15 cellular contexts compared by ENCODE assay signal in genomic region chr16:71552698-71553503, GRCh38. TPM values are rescaled to one million over a fixed set of nuclear protein-coding genes. Genes with fewer than 3 reads are reported as not detected.
DNase-seq lines count a peak whose midpoint lies in the region; ATAC-seq and TF ChIP-seq lines count a peak whose summit lies in the region.
"Had no signal": no experiment of that assay in that cellular context is flagged by ENCODE, and none has a peak within 500 bp of the region (broad histone marks: within the 10 kb centered on the region; RNA-seq: fewer than 3 reads in every experiment).

No MANE protein-coding gene starts in this region.

- H3K9me2 ChIP-seq in OCI-LY7 (ENCODE audit: insufficient read depth, low read length): no peaks in the 10 kb centered on the region

- no peak overlapping the region for H3K4me2 ChIP-seq in OCI-LY7 (ENCODE audit: low read length)

- no peaks in the 10 kb centered on the region for H3K79me2 ChIP-seq in OCI-LY7 (ENCODE audit: insufficient read depth, low read depth, low read length)

- in situ Hi-C loops in GM13977 (cut with MboI; ENCODE audit: low pct_unique_long_range_greater_than_20kb, low sequenced_read_pairs, unreplicated experiment) (no loop called here), GM13976 (cut with MboI; ENCODE audit: low sequenced_read_pairs, unreplicated experiment) (no loop called here)

- TF ChIP-seq CTCF in A673 (conservative IDR thresholded peaks at IDR 0.05; ENCODE audit: low read depth, low read length) (peak; percentile 25; the same call in 1 of the 2 replicates), GM13977 (IDR thresholded peaks at IDR 0.05; ENCODE audit: extremely low read depth, insufficient read depth, missing control alignments) (peak; percentile 17), OCI-LY7 (conservative IDR thresholded peaks at IDR 0.05; ENCODE audit: low read length) (peak; percentile 58), foreskin keratinocyte (conservative IDR thresholded peaks at IDR 0.05) (peak; percentile 12), GM13976 (IDR thresholded peaks at IDR 0.05; ENCODE audit: borderline replicate concordance, control extremely low read depth, extremely low read depth, insufficient read depth, missing control alignments) (no peak)

- BruUV-seq in A673 (replicated peaks; lab: Mats Ljungman, UMichigan) (no TSS peak), OCI-LY7 (replicated peaks; lab: Mats Ljungman, UMichigan) (no TSS peak)

- H3K4me3 ChIP-seq in A673 (ENCODE audit: low read depth, low read length, poor library complexity, severe bottlenecking) (no peak overlapping the region), OCI-LY7 (ENCODE audit: low read depth, low read length, poor library complexity, severe bottlenecking) (no peak overlapping the region)
- H3K4me3 ChIP-seq: tibial nerve had no signal

- intact Hi-C loops in A673 (cut with micrococcal nuclease; ENCODE audit: unreplicated experiment) (no loop called here), OCI-LY7 (cut with micrococcal nuclease; ENCODE audit: unreplicated experiment) (no loop called here)

- ATAC-seq in foreskin keratinocyte (no peak), GM21737 (IDR thresholded peaks at IDR 0.05; ENCODE audit: unreplicated experiment) (no peak)

- H3K27ac ChIP-seq in A673 (ENCODE audit: low read depth, low read length, poor library complexity, severe bottlenecking): no peak overlapping the region
- no peak overlapping the region for H3K27ac ChIP-seq in OCI-LY7 (ENCODE audit: low read depth, low read length, poor library complexity, severe bottlenecking)
- H3K27ac ChIP-seq in foreskin keratinocyte: no peak overlapping the region
- H3K27ac ChIP-seq: tibial nerve had no signal

- DNase-seq in A673 (ENCODE audit: low spot score) (no peak), GM13977 (ENCODE audit: low spot score) (no peak), OCI-LY7 (ENCODE audit: low spot score) (peak; percentile 17), foreskin keratinocyte (no peak), GM13976 (ENCODE audit: low spot score) (no peak)
- no peak for DNase-seq in activated CD8-positive, alpha-beta memory T cell treated with anti-CD3 and anti-CD28 coated beads, Interleukin-2, amount 50 U/mL, for 48 hours
- no peak for DNase-seq in stimulated activated CD4-positive, alpha-beta T cell treated with anti-CD3 and anti-CD28 coated beads, Interleukin-1b, Interleukin-23, amount 100 ng/mL, for 48 hours
- DNase-seq: activated CD4-positive, alpha-beta T cell treated with anti-CD3 and anti-CD28 coated beads for 1 hour; kidney glomerular epithelial cell; naive B cell; NCI-H2081; stimulated activated CD4-positive, alpha-beta T cell treated with anti-CD3 and anti-CD28 coated beads, Interleukin-2, amount 100 ng/mL, for 24 hours had no signal

- POLR2A ChIA-PET in A673 (lab: Charles Lee; ENCODE audit: low non-redundant PET): no interaction called here
- POLR2A ChIA-PET in OCI-LY7 (lab: Charles Lee): interaction anchor here (1.2 kb wide), 1 partner anchor 14 kb away, joined by 3 read pairs; no protein-coding TSS in a partner anchor

- no peaks in the 10 kb centered on the region for H4K20me1 ChIP-seq in OCI-LY7 (ENCODE audit: insufficient read depth, low read length)

- H3K4me1 ChIP-seq in A673 (ENCODE audit: insufficient read depth, low read length, poor library complexity, severe bottlenecking): no peaks in the 10 kb centered on the region
- H3K4me1 ChIP-seq in OCI-LY7 (ENCODE audit: insufficient read depth, low read length, poor library complexity, severe bottlenecking): no peaks in the 10 kb centered on the region
- H3K4me1 ChIP-seq in foreskin keratinocyte: no peaks in the 10 kb centered on the region
- H3K4me1 ChIP-seq: tibial nerve had no signal

- H2AFZ ChIP-seq in OCI-LY7 (ENCODE audit: low read length): no peak overlapping the region

- peaks cover 37% of the 10 kb centered on the region for H3K27me3 ChIP-seq in A673 (replicated peaks; ENCODE audit: insufficient read depth, low read depth, low read length, poor library complexity)
- peaks cover 2% of the 10 kb centered on the region for H3K27me3 ChIP-seq in foreskin keratinocyte
- H3K27me3 ChIP-seq: tibial nerve had no signal

- H3K9me3 ChIP-seq in A673 (ENCODE audit: low read depth, low read length, poor library complexity, severe bottlenecking): no peaks in the 10 kb centered on the region
- no peaks in the 10 kb centered on the region for H3K9me3 ChIP-seq in OCI-LY7 (ENCODE audit: low read length)
- H3K9me3 ChIP-seq: tibial nerve had no signal

- CTCF ChIA-PET in A673 (lab: Charles Lee) (interaction anchor here (0.7 kb wide), 1 partner anchor 152 kb away, joined by 3 read pairs; no protein-coding TSS in a partner anchor), OCI-LY7 (lab: Charles Lee; ENCODE audit: unreplicated experiment) (no interaction called here)

- H3K36me3 ChIP-seq in A673 (ENCODE audit: insufficient read depth, low read length, poor library complexity, severe bottlenecking) (no peaks in the 10 kb centered on the region), OCI-LY7 (ENCODE audit: insufficient read depth, low read length) (no peaks in the 10 kb centered on the region)
- H3K36me3 ChIP-seq: tibial nerve had no signal

RNA-seq across cellular contexts. Expression of gene TAT, which starts 24.0 kb away (rescaled TPM):
- total RNA-seq in A673 (2021) (not detected in 2 replicates), OCI-LY7 (2022) (not detected in 2 replicates), foreskin keratinocyte (not detected in 2 replicates)
- total RNA-seq in OCI-LY7 (2014; rRNA removed; shearing (Covaris generic)): not detected in 2 replicates
- not detected in 2 replicates for polyA plus RNA-seq in foreskin keratinocyte
- total RNA-seq: Daoy had no signal

RNA-seq across cellular contexts. Expression of gene CHST4, which starts 26.7 kb away (rescaled TPM):
- total RNA-seq in A673 (2021) (not detected in 2 replicates), OCI-LY7 (2022) (0.28 and 0.29 TPM in 2 replicates), foreskin keratinocyte (0.11 TPM in 1 of 2 replicates, not detected in the other)
- 4.5 and 6.6 TPM in 2 replicates for total RNA-seq in OCI-LY7 (2014; rRNA removed; shearing (Covaris generic))
- polyA plus RNA-seq in foreskin keratinocyte: 0.08 TPM in 1 of 2 replicates, not detected in the other
- total RNA-seq: tibial nerve had no signal
